In the genomic region with DNA sequence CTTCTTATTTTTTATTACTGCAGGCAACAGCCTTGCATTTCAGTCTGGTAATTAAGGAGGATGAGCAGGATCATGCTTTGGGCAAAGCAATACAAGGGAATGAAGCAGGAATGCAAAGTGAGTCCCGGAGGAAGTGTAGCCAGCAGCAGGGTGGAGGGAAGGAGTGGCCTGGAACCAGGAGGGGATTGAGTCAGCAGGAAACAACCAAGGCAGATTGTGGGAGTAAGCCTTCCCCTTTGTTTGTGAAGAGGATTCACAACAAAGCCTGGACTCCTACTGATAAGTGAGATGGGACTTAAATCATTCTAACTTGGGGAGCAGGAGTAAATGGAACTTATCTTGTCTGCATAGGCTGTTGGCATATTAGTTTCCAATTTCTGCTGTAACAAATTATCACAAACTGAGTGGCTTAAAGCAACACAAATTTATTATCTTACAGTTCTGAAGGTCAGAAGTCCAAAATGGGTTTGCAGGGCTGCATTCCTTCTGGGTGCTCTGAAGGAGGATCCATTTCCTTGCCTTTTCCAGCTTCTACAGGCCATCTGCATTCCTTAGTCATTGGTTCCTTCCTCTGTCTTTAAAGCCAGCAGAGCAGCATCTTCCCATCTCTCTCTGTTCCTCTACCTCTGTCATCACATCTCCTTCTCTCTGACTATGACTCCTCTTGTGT, we compare ENCODE assay signal across 11 cellular contexts.
DNase-seq lines count a peak whose midpoint lies in the region; ATAC-seq, FAIRE-seq and TF ChIP-seq lines count a peak whose summit lies in the region.
"Had no signal": no experiment of that assay in that cellular context is flagged by ENCODE, and none has a peak within 500 bp of the region (broad histone marks: within the 10 kb centered on the region; RNA-seq: fewer than 3 reads in every experiment).

No MANE protein-coding gene starts in this region.

- in situ Hi-C loops in HepG2 (cut with HindIII; ENCODE audit: extremely low pct_ligation_motif_present, low pct_unique_long_range_greater_than_20kb): no loop called here

- DNase-seq in H4 (ENCODE audit: low spot score) (peak; percentile 36), fibroblast of the aortic adventitia (ENCODE audit: low read depth) (peak; percentile 59), skeletal muscle cell (ENCODE audit: low read depth) (peak; percentile 20), GM19238 (ENCODE audit: insufficient read length, low spot score) (no peak), NOMO-1 treated with DMSO at 0.1 percent for 48 hours (lab: John Stamatoyannopoulos, UW; ENCODE audit: unreplicated experiment) (no peak), NCI-H128 (lab: John Stamatoyannopoulos, UW; ENCODE audit: unreplicated experiment) (no peak), HepG2 (ENCODE audit: low spot score) (no peak)
- DNase-seq: heart right ventricle had no signal

- no peak overlapping the region for H3K4me2 ChIP-seq in HepG2 (ENCODE audit: low read depth, low read length)

- H3K4me1 ChIP-seq in HepG2 (ENCODE audit: insufficient read depth, low read length): no peaks in the 10 kb centered on the region

- TF ChIP-seq POLR2A in HepG2 (IDR thresholded peaks at IDR 0.05; ENCODE audit: insufficient read depth in 1 of 2, low read depth in 2 of 2, low read length in 2 of 2): no peak

- WGBS in HepG2 (ENCODE audit: low lambda C conversion rate): 0% methylated on average over 1 of the region's 1 CpG

- TF ChIP-seq RAD21 in HepG2 (CRISPR knock-in tag; IDR thresholded peaks at IDR 0.05): no peak

- FAIRE-seq in HepG2 (lab: Jason Lieb, UNC): no peak

- H2AFZ ChIP-seq in HepG2 (ENCODE audit: low read length): no peak overlapping the region

- H3K4me3 ChIP-seq in fibroblast of the aortic adventitia (ENCODE audit: low read depth, low read length): no peak overlapping the region
- H3K4me3 ChIP-seq in skeletal muscle cell (ENCODE audit: low read depth, low read length): peak overlapping the region; percentile 7
- no peak overlapping the region for H3K4me3 ChIP-seq in HepG2 (replicated peaks in 1 of 3; ENCODE audit: insufficient read depth in 1 of 3, low read depth in 2 of 3, low read length in 3 of 3)
- H3K4me3 ChIP-seq: heart right ventricle had no signal

- no peaks in the 10 kb centered on the region for H3K27me3 ChIP-seq in HepG2 (ENCODE audit: control insufficient read depth in 1 of 2, insufficient read depth in 2 of 2, low read length in 2 of 2)

- POLR2A ChIA-PET in HepG2 (lab: Yijun Ruan, JAX): no interaction called here

- no peak for TF ChIP-seq EP300 in HepG2 (IDR thresholded peaks at IDR 0.05; ENCODE audit: low read depth in 2 of 2, low read length in 2 of 2)
- no peak for TF ChIP-seq EP300 in HepG2 (CRISPR knock-in tag; IDR thresholded peaks at IDR 0.05; ENCODE audit: borderline replicate concordance)

- no peaks in the 10 kb centered on the region for H3K36me3 ChIP-seq in HepG2 (replicated peaks in 1 of 2; ENCODE audit: control insufficient read depth in 1 of 2, insufficient read depth in 2 of 2, low read length in 2 of 2)
- H3K36me3 ChIP-seq: heart right ventricle had no signal

- no peaks in the 10 kb centered on the region for H4K20me1 ChIP-seq in HepG2 (ENCODE audit: insufficient read depth, low read length)

- intact Hi-C loops in HepG2 (cut with micrococcal nuclease; ENCODE audit: unreplicated experiment): no loop called here

- no peak overlapping the region for H3K27ac ChIP-seq in HepG2 (ENCODE audit: extremely low read length, insufficient read depth, low read length)
- H3K27ac ChIP-seq: heart right ventricle, HL-60 had no signal

- H3K9ac ChIP-seq in HepG2 (ENCODE audit: insufficient read depth, low read depth, low read length): no peak overlapping the region

- peak; percentile 94 for ATAC-seq in SK-N-SH treated with all-trans-retinoic acid at 6 μM for 48 hours
- no peak for ATAC-seq in HepG2
- ATAC-seq: stimulated activated memory B cell treated with anti-CD40 and anti-IgM and Interleukin-4, amounts not matched to agents 10 μg/mL and 1 μg/mL and 100 μg/mL, for 72 hours had no signal

- no peak for TF ChIP-seq CTCF in fibroblast of the aortic adventitia (IDR thresholded peaks at IDR 0.05; ENCODE audit: insufficient read depth, low read length)
- no peak for TF ChIP-seq CTCF in HepG2 (CRISPR knock-in tag; IDR thresholded peaks at IDR 0.05)

- H3K79me2 ChIP-seq in HepG2 (ENCODE audit: insufficient read depth, low read length): no peaks in the 10 kb centered on the region

- BruUV-seq in HepG2 (replicated peaks; lab: Mats Ljungman, UMichigan): no TSS peak

- CTCF ChIA-PET in HepG2 (lab: Yijun Ruan, JAX; ENCODE audit: low intra/inter-chr PET ratio, low total read pairs): no interaction called here

- H3K9me3 ChIP-seq in HepG2 (ENCODE audit: low read length): no peaks in the 10 kb centered on the region
- H3K9me3 ChIP-seq: heart right ventricle had no signal

TF ChIP-seq in SK-N-SH treated with all-trans-retinoic acid at 6 μM for 48 hours, 23 proteins besides CTCF, POLR2A, EP300 and RAD21:
- no peak for TF ChIP-seq BACH2 (CRISPR knock-in tag; IDR thresholded peaks at IDR 0.05; ENCODE audit: borderline replicate concordance)
- no peak for TF ChIP-seq ESRRG (CRISPR knock-in tag; IDR thresholded peaks at IDR 0.05)
- TF ChIP-seq, protein P1, sequence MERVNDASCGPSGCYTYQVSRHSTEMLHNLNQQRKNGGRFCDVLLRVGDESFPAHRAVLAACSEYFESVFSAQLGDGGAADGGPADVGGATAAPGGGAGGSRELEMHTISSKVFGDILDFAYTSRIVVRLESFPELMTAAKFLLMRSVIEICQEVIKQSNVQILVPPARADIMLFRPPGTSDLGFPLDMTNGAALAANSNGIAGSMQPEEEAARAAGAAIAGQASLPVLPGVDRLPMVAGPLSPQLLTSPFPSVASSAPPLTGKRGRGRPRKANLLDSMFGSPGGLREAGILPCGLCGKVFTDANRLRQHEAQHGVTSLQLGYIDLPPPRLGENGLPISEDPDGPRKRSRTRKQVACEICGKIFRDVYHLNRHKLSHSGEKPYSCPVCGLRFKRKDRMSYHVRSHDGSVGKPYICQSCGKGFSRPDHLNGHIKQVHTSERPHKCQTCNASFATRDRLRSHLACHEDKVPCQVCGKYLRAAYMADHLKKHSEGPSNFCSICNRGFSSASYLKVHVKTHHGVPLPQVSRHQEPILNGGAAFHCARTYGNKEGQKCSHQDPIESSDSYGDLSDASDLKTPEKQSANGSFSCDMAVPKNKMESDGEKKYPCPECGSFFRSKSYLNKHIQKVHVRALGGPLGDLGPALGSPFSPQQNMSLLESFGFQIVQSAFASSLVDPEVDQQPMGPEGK (CRISPR knock-in tag; IDR thresholded peaks at IDR 0.05; ENCODE audit: borderline replicate concordance): no peak
- no peak for TF ChIP-seq SNAI2 (CRISPR knock-in tag; IDR thresholded peaks at IDR 0.05)
- TF ChIP-seq PPARA (CRISPR knock-in tag; IDR thresholded peaks at IDR 0.05; ENCODE audit: borderline replicate concordance): no peak
- TF ChIP-seq OSR1 (CRISPR knock-in tag; IDR thresholded peaks at IDR 0.05): no peak
TF ChIP-seq in SK-N-SH treated with all-trans-retinoic acid at 6 μM for 48 hours: peak in this region for 0.

TF ChIP-seq in HepG2, 621 proteins besides CTCF, POLR2A, EP300 and RAD21 (continues in another document):
- TF ChIP-seq, protein P2, sequence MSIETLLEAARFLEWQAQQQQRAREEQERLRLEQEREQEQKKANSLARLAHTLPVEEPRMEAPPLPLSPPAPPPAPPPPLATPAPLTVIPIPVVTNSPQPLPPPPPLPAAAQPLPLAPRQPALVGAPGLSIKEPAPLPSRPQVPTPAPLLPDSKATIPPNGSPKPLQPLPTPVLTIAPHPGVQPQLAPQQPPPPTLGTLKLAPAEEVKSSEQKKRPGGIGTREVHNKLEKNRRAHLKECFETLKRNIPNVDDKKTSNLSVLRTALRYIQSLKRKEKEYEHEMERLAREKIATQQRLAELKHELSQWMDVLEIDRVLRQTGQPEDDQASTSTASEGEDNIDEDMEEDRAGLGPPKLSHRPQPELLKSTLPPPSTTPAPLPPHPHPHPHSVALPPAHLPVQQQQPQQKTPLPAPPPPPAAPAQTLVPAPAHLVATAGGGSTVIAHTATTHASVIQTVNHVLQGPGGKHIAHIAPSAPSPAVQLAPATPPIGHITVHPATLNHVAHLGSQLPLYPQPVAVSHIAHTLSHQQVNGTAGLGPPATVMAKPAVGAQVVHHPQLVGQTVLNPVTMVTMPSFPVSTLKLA (IDR thresholded peaks at IDR 0.05): no peak
- TF ChIP-seq GZF1 (CRISPR knock-in tag; IDR thresholded peaks at IDR 0.05) (no peak), ZNF569 (CRISPR knock-in tag; IDR thresholded peaks at IDR 0.05; ENCODE audit: borderline replicate concordance) (no peak), ZNF570 (CRISPR knock-in tag; IDR thresholded peaks at IDR 0.05; ENCODE audit: borderline replicate concordance) (no peak), ZNF572 (CRISPR knock-in tag; IDR thresholded peaks at IDR 0.05) (no peak), ZSCAN31 (CRISPR knock-in tag; IDR thresholded peaks at IDR 0.05; ENCODE audit: low read depth) (no peak), ERF (CRISPR knock-in tag; IDR thresholded peaks at IDR 0.05) (no peak), MTF2 (CRISPR knock-in tag; IDR thresholded peaks at IDR 0.05; ENCODE audit: borderline replicate concordance) (no peak), BRD4 (CRISPR knock-in tag; IDR thresholded peaks at IDR 0.05) (no peak), SMAD3 (CRISPR knock-in tag; IDR thresholded peaks at IDR 0.05) (no peak)
- TF ChIP-seq, protein P3, sequence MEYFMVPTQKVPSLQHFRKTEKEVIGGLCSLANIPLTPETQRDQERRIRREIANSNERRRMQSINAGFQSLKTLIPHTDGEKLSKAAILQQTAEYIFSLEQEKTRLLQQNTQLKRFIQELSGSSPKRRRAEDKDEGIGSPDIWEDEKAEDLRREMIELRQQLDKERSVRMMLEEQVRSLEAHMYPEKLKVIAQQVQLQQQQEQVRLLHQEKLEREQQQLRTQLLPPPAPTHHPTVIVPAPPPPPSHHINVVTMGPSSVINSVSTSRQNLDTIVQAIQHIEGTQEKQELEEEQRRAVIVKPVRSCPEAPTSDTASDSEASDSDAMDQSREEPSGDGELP (IDR thresholded peaks at IDR 0.05; ENCODE audit: borderline replicate concordance, low read depth): no peak
- TF ChIP-seq, protein P4, sequence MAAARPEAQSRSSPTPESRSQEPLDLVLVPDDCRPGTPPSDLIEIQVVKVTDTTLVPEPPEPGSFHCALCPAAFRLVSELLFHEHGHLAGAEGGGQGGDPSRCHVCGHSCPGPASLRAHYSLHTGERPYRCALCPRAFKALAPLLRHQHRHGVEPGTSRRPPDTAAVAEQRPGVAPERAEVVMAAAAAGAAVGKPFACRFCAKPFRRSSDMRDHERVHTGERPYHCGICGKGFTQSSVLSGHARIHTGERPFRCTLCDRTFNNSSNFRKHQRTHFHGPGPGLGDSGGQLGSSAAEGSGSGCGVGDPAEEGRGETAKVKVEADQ (CRISPR knock-in tag; IDR thresholded peaks at IDR 0.05; ENCODE audit: borderline replicate concordance): no peak

Comparison
In these comparisons a context has a peak if more than half of its experiments do, and no peak if none do; other contexts are left out.
1. DNase-seq: peak in H4 (single experiment), fibroblast of the aortic adventitia (single experiment) and skeletal muscle cell (single experiment); none in GM19238 (single experiment), NOMO-1 treated with DMSO at 0.1 percent for 48 hours (single experiment), NCI-H128 (single experiment) and HepG2 (single experiment).